Comparison of ENCODE assay signal across 8 cellular contexts in genomic region chr22:30262917-30263741, GRCh38. TPM values are rescaled to one million over a fixed set of nuclear protein-coding genes. Genes with fewer than 3 reads are reported as not detected.
A peak's percentile ranks its signal among the peaks of the same experiment; 100 is the strongest.
DNase-seq lines count a peak whose midpoint lies in the region; ATAC-seq and TF ChIP-seq lines count a peak whose summit lies in the region.

No MANE protein-coding gene starts in this region.

- intact Hi-C loops in colonic mucosa (cut with DNase I) = loop anchor here (2.0 to 10.0 kb wide), 3 partner anchors 24 to 222 kb away; partner anchors contain the start of gene RNF215

- no peak for ATAC-seq in lung (ENCODE audit: insufficient read depth, low FRiP score)

- peak; percentile 38 for DNase-seq in DMS153 treated with DMSO at 0.1 percent for 48 hours (lab: John Stamatoyannopoulos, UW; ENCODE audit: unreplicated experiment)
- no peak for DNase-seq in DMS153 (lab: John Stamatoyannopoulos, UW)
- peak; percentile 83 for DNase-seq in NCI-H2227 (lab: John Stamatoyannopoulos, UW; ENCODE audit: unreplicated experiment)
- peak; percentile 88 for DNase-seq in activated CD4-positive, alpha-beta T cell treated with anti-CD3 and anti-CD28 coated beads for 48 hours
- DNase-seq in colonic mucosa = peak; percentile 85
- DNase-seq in lung (ENCODE audit: low spot score) = peak; percentile 77
- DNase-seq in stimulated activated CD8-positive, alpha-beta memory T cell treated with anti-CD3 and anti-CD28 coated beads, Interleukin-12 subunit alpha, Interleukin-12 subunit beta, amount 100 ng/mL, for 24 hours (ENCODE audit: extremely low read depth) = peak; percentile 54
- no peak for DNase-seq in NCI-H226

- no peaks in the 10 kb centered on the region for H3K36me3 ChIP-seq in colonic mucosa
- no peaks in the 10 kb centered on the region for H3K36me3 ChIP-seq in lung (ENCODE audit: control insufficient read depth in 2 of 2, insufficient read depth in 2 of 2, low read length in 2 of 2)

- H3K4me1 ChIP-seq in colonic mucosa = no peaks in the 10 kb centered on the region
- H3K4me1 ChIP-seq in lung (ENCODE audit: control insufficient read depth in 2 of 2, insufficient read depth in 2 of 2, low read length in 2 of 2) = peaks cover 0 to 2% of the 10 kb centered on the region in 2 donors

- H3K4me3 ChIP-seq in colonic mucosa = no peak overlapping the region
- H3K4me3 ChIP-seq in lung = no peak overlapping the region

- no peaks in the 10 kb centered on the region for H3K9me3 ChIP-seq in colonic mucosa
- H3K9me3 ChIP-seq in lung (ENCODE audit: control insufficient read depth in 2 of 2, insufficient read depth in 1 of 2, low read length in 1 of 2) = no peaks in the 10 kb centered on the region

- TF ChIP-seq CTCF in colonic mucosa (IDR thresholded peaks at IDR 0.05) = peak; percentile 99
- peak; percentile 87 for TF ChIP-seq CTCF in lung (IDR thresholded peaks at IDR 0.05; ENCODE audit: control extremely low read depth, extremely low read depth)

- WGBS in lung, 2 donors = 15 to 20% methylated on average over 27 of the region's 27 CpGs

- peak overlapping the region in 1 of 2 donors; percentile 32 for H3K9ac ChIP-seq in colonic mucosa (ENCODE audit: low read depth in 2 of 2, low read length in 2 of 2)

- H3K27me3 ChIP-seq in colonic mucosa (no peaks in the 10 kb centered on the region), lung (ENCODE audit: control insufficient read depth, insufficient read depth) (no peaks in the 10 kb centered on the region)

- no peak overlapping the region for H3K27ac ChIP-seq in colonic mucosa
- H3K27ac ChIP-seq in lung (ENCODE audit: low read depth in 1 of 2, low read length in 1 of 2) = no peak overlapping the region

RNA-seq across cellular contexts. Expression of gene OSM, which starts 3.5 kb away (rescaled TPM):
- total RNA-seq in colonic mucosa (under 1 TPM; 0.21 to 0.44 TPM), lung (1 to 10 TPM; 1.8 to 3.3 TPM)
- polyA plus RNA-seq in lung = 10 to 100 TPM in 1 of 2 donors, under 1 TPM in 1; 0.57 to 33.2 TPM

RNA-seq across cellular contexts. Expression of gene LIF, which starts 16.6 kb away (rescaled TPM):
- total RNA-seq in colonic mucosa (10 to 100 TPM in 1 of 2 donors, 1 to 10 TPM in 1; 9.5 to 12.5 TPM), lung (1 to 10 TPM in 1 of 2 donors, under 1 TPM in 1; 0.77 to 5.1 TPM)
- 10 to 100 TPM in 1 of 2 donors, 1 to 10 TPM in 1; 5.1 to 26.1 TPM for polyA plus RNA-seq in lung

RNA-seq across cellular contexts. Expression of gene CASTOR1, which starts 26.2 kb away (rescaled TPM):
- 1 to 10 TPM; 4.5 to 5.0 TPM for total RNA-seq in colonic mucosa
- 10 to 100 TPM; 12.6 to 26.5 TPM for total RNA-seq in lung
- polyA plus RNA-seq in lung = 10 to 100 TPM; 14.1 to 16.5 TPM

Comparison
In these comparisons a context has a peak if more than half of its experiments do, and no peak if none do; other contexts are left out.
1. DNase-seq: peak in DMS153 treated with DMSO at 0.1 percent for 48 hours (single experiment), NCI-H2227 (single experiment), activated CD4-positive, alpha-beta T cell treated with anti-CD3 and anti-CD28 coated beads for 48 hours (single experiment), colonic mucosa (single experiment), lung (single experiment) and stimulated activated CD8-positive, alpha-beta memory T cell treated with anti-CD3 and anti-CD28 coated beads, Interleukin-12 subunit alpha, Interleukin-12 subunit beta, amount 100 ng/mL, for 24 hours (single experiment); none in DMS153 (single experiment) and NCI-H226 (single experiment).